ENCODE assay signal across 15 cellular contexts in genomic region chr5:125481506-125482455, GRCh38.
A peak's percentile ranks its signal among the peaks of the same experiment; 100 is the strongest.
DNase-seq lines count a peak whose midpoint lies in the region; ATAC-seq and TF ChIP-seq lines count a peak whose summit lies in the region.
"Had no signal": no experiment of that assay in that cellular context is flagged by ENCODE, and none has a peak within 500 bp of the region (broad histone marks: within the 10 kb centered on the region; RNA-seq: fewer than 3 reads in every experiment).

No MANE protein-coding gene starts in this region.

- H2BK5ac ChIP-seq in neuronal stem cell (ENCODE audit: low read length), result no peak overlapping the region

- POLR2A ChIA-PET in WTC11 (lab: Charles Lee), result no interaction called here

- H3K36me3 ChIP-seq in endodermal cell (ENCODE audit: control insufficient read depth, insufficient read depth, low read length) (no peaks in the 10 kb centered on the region), neuronal stem cell (replicated peaks in 1 of 2; ENCODE audit: control insufficient read depth in 2 of 2, insufficient read depth in 2 of 2, low read length in 2 of 2) (no peaks in the 10 kb centered on the region)
- H3K36me3 ChIP-seq: BLaER1 had no signal

- H3K4me1 Mint-ChIP-seq in endodermal cell (peaks cover 45% of the 10 kb centered on the region), WTC11 (peaks cover 25% of the 10 kb centered on the region)

- intact Hi-C loops in lower leg skin (cut with DNase I; ENCODE audit: low total_unique reads), result no loop called here

- peak overlapping the region; percentile 41 for H3K27ac Mint-ChIP-seq in endodermal cell
- no peak overlapping the region for H3K27ac Mint-ChIP-seq in WTC11
- H3K27ac Mint-ChIP-seq: dendritic cell treated with granulocyte-macrophage colony-stimulating factor and Interleukin-4, amounts not matched to agents 40 ng/mL and 50 ng/mL, for 4 days; memory B cell; stimulated activated naive CD8-positive, alpha-beta T cell treated with anti-CD3 and anti-CD28 coated beads, Interleukin-15, Interleukin-2, amounts not matched to agents 100 ng/mL and 50 ng/mL, for 24 hours had no signal

- H3K4me3 Mint-ChIP-seq in endodermal cell, result no peak overlapping the region
- no peak overlapping the region for H3K4me3 Mint-ChIP-seq in WTC11
- H3K4me3 Mint-ChIP-seq: dendritic cell treated with granulocyte-macrophage colony-stimulating factor and Interleukin-4, amounts not matched to agents 40 ng/mL and 50 ng/mL, for 4 days; memory B cell; stimulated activated naive CD8-positive, alpha-beta T cell treated with anti-CD3 and anti-CD28 coated beads, Interleukin-15, Interleukin-2, amounts not matched to agents 100 ng/mL and 50 ng/mL, for 24 hours had no signal

- WGBS in endodermal cell (ENCODE audit: insufficient coverage in 1 of 2, insufficient read length in 1 of 2), 2 experiments, result 82 to 88% methylated on average over 2 to 7 of the region's 7 CpGs
- WGBS in neuronal stem cell (ENCODE audit: extremely low coverage in 2 of 2, insufficient read length in 2 of 2, insufficient replicate concordance in 1 of 2), 2 donors, result no CpG with 5 or more reads among the region's 7 CpGs
- 35 to 40% methylated on average over 7 of the region's 7 CpGs for WGBS in lower leg skin, 2 donors

- no peak overlapping the region for H4K8ac ChIP-seq in neuronal stem cell (ENCODE audit: low read depth, low read length)

- H3K4me3 ChIP-seq in endodermal cell (ENCODE audit: low read length), result no peak overlapping the region
- H3K4me3 ChIP-seq in neuronal stem cell (ENCODE audit: low read length in 2 of 2), result no peak overlapping the region
- no peak overlapping the region for H3K4me3 ChIP-seq in lower leg skin (ENCODE audit: low read depth, poor library complexity, severe bottlenecking)
- H3K4me3 ChIP-seq: BLaER1 had no signal

- H3K27ac ChIP-seq in endodermal cell (ENCODE audit: low read depth, low read length), result no peak overlapping the region
- peak overlapping the region; percentile 66 for H3K27ac ChIP-seq in neuronal stem cell (replicated peaks; ENCODE audit: low read length)
- H3K27ac ChIP-seq: BLaER1 had no signal

- no peak overlapping the region for H3K23ac ChIP-seq in neuronal stem cell (ENCODE audit: low read depth, low read length, poor library complexity)

- H3K4ac ChIP-seq in neuronal stem cell (ENCODE audit: low read length), result no peak overlapping the region

- no peaks in the 10 kb centered on the region for H3K79me1 ChIP-seq in neuronal stem cell (ENCODE audit: low read depth, low read length)

- H3K36me3 Mint-ChIP-seq in endodermal cell (ENCODE audit: low read depth) (no peaks in the 10 kb centered on the region), WTC11 (no peaks in the 10 kb centered on the region)
- H3K36me3 Mint-ChIP-seq: memory B cell had no signal

- H3K14ac ChIP-seq in neuronal stem cell (ENCODE audit: low read length), result no peak overlapping the region

- no peak overlapping the region for H2BK15ac ChIP-seq in neuronal stem cell (ENCODE audit: low read length)

- no peak overlapping the region for H3K4me2 ChIP-seq in neuronal stem cell (ENCODE audit: insufficient read depth, low read length, poor library complexity, severe bottlenecking)
- H3K4me2 ChIP-seq: BLaER1 had no signal

- H3K9ac ChIP-seq in endodermal cell (ENCODE audit: extremely low read depth, low read length, poor library complexity, severe bottlenecking), result no peak overlapping the region
- H3K9ac ChIP-seq in neuronal stem cell (ENCODE audit: low read depth, low read length, poor library complexity), result no peak overlapping the region
- H3K9ac ChIP-seq: BLaER1 had no signal

- no peak for TF ChIP-seq CTCF in endodermal cell (conservative IDR thresholded peaks at IDR 0.05)
- no peak for TF ChIP-seq CTCF in WTC11 (IDR thresholded peaks at IDR 0.05)
- no peak for TF ChIP-seq CTCF in lower leg skin (IDR thresholded peaks at IDR 0.05)

- no peak overlapping the region for H2AK5ac ChIP-seq in neuronal stem cell (ENCODE audit: low read depth, low read length)

- no peak for ATAC-seq in WTC11

- H3K27me3 ChIP-seq in endodermal cell (ENCODE audit: control insufficient read depth, insufficient read depth, low read length, poor library complexity, severe bottlenecking) (no peaks in the 10 kb centered on the region), neuronal stem cell (ENCODE audit: control insufficient read depth in 3 of 3, insufficient read depth in 3 of 3, low read depth in 1 of 3, low read length in 3 of 3) (no peaks in the 10 kb centered on the region)
- H3K27me3 ChIP-seq: BLaER1 had no signal

- no peaks in the 10 kb centered on the region for H3K27me3 Mint-ChIP-seq in endodermal cell (ENCODE audit: insufficient read depth)
- no peaks in the 10 kb centered on the region for H3K27me3 Mint-ChIP-seq in WTC11 (ENCODE audit: low read depth)
- H3K27me3 Mint-ChIP-seq: dendritic cell treated with granulocyte-macrophage colony-stimulating factor and Interleukin-4, amounts not matched to agents 40 ng/mL and 50 ng/mL, for 4 days; stimulated activated naive CD8-positive, alpha-beta T cell treated with anti-CD3 and anti-CD28 coated beads, Interleukin-15, Interleukin-2, amounts not matched to agents 100 ng/mL and 50 ng/mL, for 24 hours had no signal

- DNase-seq in D341Med (ENCODE audit: low spot score), result peak; percentile 64
- DNase-seq in NCI-H446 treated with DMSO at 0.1 percent for 48 hours (lab: John Stamatoyannopoulos, UW), result peak; percentile 56
- DNase-seq in endodermal cell, result no peak
- no peak for DNase-seq in neuronal stem cell (ENCODE audit: low spot score)
- DNase-seq in NCI-H510A treated with DMSO at 0.1 percent for 48 hours (lab: John Stamatoyannopoulos, UW), result no peak
- no peak for DNase-seq in T1000 (lab: John Stamatoyannopoulos, UW)
- no peak for DNase-seq in WTC11 (ENCODE audit: low spot score)
- no peak for DNase-seq in lower leg skin (ENCODE audit: low spot score in 2 of 2)
- DNase-seq: activated CD8-positive, alpha-beta memory T cell treated with anti-CD3 and anti-CD28 coated beads for 24 hours; NCI-H2107; small intestine had no signal

- H4K91ac ChIP-seq in neuronal stem cell (ENCODE audit: low read depth, low read length, poor library complexity), result no peak overlapping the region

- H3K4me1 ChIP-seq in endodermal cell (ENCODE audit: control insufficient read depth, insufficient read depth, low read length), result peaks cover 11% of the 10 kb centered on the region
- peaks cover 13 to 22% of the 10 kb centered on the region in 2 donors for H3K4me1 ChIP-seq in neuronal stem cell (ENCODE audit: control insufficient read depth in 2 of 2, insufficient read depth in 1 of 2, low read depth in 1 of 2, low read length in 2 of 2)
- H3K4me1 ChIP-seq: BLaER1 had no signal

- CTCF ChIA-PET in WTC11 (lab: Charles Lee), result no interaction called here

- no peak for TF ChIP-seq POLR2A in lower leg skin (IDR thresholded peaks at IDR 0.05)

- no peaks in the 10 kb centered on the region for H3K9me3 ChIP-seq in endodermal cell (ENCODE audit: control insufficient read depth, low read length)
- H3K9me3 ChIP-seq in neuronal stem cell (replicated peaks in 1 of 2; ENCODE audit: control insufficient read depth in 2 of 2, insufficient read depth in 1 of 2, low read depth in 1 of 2, low read length in 2 of 2), result no peaks in the 10 kb centered on the region
- H3K9me3 ChIP-seq: BLaER1 had no signal

- H3K9me3 Mint-ChIP-seq in endodermal cell (no peaks in the 10 kb centered on the region), WTC11 (no peaks in the 10 kb centered on the region)
- H3K9me3 Mint-ChIP-seq: dendritic cell treated with granulocyte-macrophage colony-stimulating factor and Interleukin-4, amounts not matched to agents 40 ng/mL and 50 ng/mL, for 4 days; memory B cell; stimulated activated naive CD8-positive, alpha-beta T cell treated with anti-CD3 and anti-CD28 coated beads, Interleukin-15, Interleukin-2, amounts not matched to agents 100 ng/mL and 50 ng/mL, for 24 hours had no signal

- no peak overlapping the region for H2BK120ac ChIP-seq in neuronal stem cell (ENCODE audit: low read depth, low read length)

- no peak overlapping the region for H3K18ac ChIP-seq in neuronal stem cell (ENCODE audit: low read length)

- no peak overlapping the region for H2BK12ac ChIP-seq in neuronal stem cell (ENCODE audit: low read length)

- peak overlapping the region; percentile 15 for H2AFZ ChIP-seq in neuronal stem cell (ENCODE audit: low read length)

TF ChIP-seq in WTC11, 78 proteins besides CTCF, POLR2A, EP300 and RAD21 (continues in another document):
- TF ChIP-seq ZNF425 (CRISPR knock-in tag; conservative IDR thresholded peaks at IDR 0.05), result no peak
- TF ChIP-seq ATF3 (CRISPR knock-in tag; conservative IDR thresholded peaks at IDR 0.05), result no peak
- TF ChIP-seq ZBTB21 (CRISPR knock-in tag; IDR thresholded peaks at IDR 0.05; ENCODE audit: borderline replicate concordance), result no peak
- TF ChIP-seq NFYB (CRISPR knock-in tag; conservative IDR thresholded peaks at IDR 0.05; ENCODE audit: low read depth), result no peak
- no peak for TF ChIP-seq OVOL2 (CRISPR knock-in tag; IDR thresholded peaks at IDR 0.05; ENCODE audit: borderline replicate concordance)
- TF ChIP-seq IRF1 (CRISPR knock-in tag; IDR thresholded peaks at IDR 0.05), result no peak

Comparison
In these comparisons a context has a peak if more than half of its experiments do, and no peak if none do; other contexts are left out.
1. DNase-seq: peak in D341Med (single experiment) and NCI-H446 treated with DMSO at 0.1 percent for 48 hours (single experiment); none in endodermal cell (single experiment), neuronal stem cell (single experiment), NCI-H510A treated with DMSO at 0.1 percent for 48 hours (single experiment), T1000 (single experiment), WTC11 (single experiment) and lower leg skin (0 of 2).